Comparison of ENCODE assay signal across 17 cellular contexts in the genomic region with DNA sequence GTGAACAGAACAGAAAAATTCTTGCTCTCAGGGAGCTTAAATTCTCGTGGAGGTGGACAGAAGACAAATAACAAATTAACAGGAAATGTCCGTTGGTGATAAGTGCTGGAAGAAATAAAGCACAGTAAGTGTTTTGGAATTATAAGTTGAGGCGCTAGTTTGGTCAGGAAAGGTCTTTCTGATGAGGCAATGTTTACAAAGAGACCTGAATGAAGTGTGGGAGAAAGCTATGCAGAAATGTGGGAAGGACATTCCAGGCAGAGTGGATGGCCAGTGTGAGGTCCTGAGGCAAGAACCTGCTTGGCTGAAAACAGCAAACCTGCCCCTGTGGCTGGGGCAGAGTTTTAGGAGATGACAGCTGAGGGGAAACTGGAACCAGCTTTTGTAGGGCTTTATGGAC. TPM values are rescaled to one million over a fixed set of nuclear protein-coding genes. Genes with fewer than 3 reads are reported as not detected.
A peak's percentile ranks its signal among the peaks of the same experiment; 100 is the strongest.
DNase-seq lines count a peak whose midpoint lies in the region; ATAC-seq, FAIRE-seq and TF ChIP-seq lines count a peak whose summit lies in the region.
"Had no signal": no experiment of that assay in that cellular context is flagged by ENCODE, and none has a peak within 500 bp of the region (broad histone marks: within the 10 kb centered on the region; RNA-seq: fewer than 3 reads in every experiment).

No MANE protein-coding gene starts in this region.

- H3K79me2 ChIP-seq in astrocyte (ENCODE audit: insufficient read depth, low read length) (peaks cover 10% of the 10 kb centered on the region), hepatocyte (no peaks in the 10 kb centered on the region)

- no peaks in the 10 kb centered on the region for H3K27me3 Mint-ChIP-seq in astrocyte (ENCODE audit: low read depth, unreplicated experiment)
- H3K27me3 Mint-ChIP-seq in activated T-cell treated with anti-CD3 and anti-CD28 coated beads, Interleukin-2, amount 50 U/mL, for 24 hours: peaks cover 26% of the 10 kb centered on the region

- peaks cover 14% of the 10 kb centered on the region for H3K4me1 ChIP-seq in astrocyte (ENCODE audit: insufficient read depth, low read length)
- peaks cover 10% of the 10 kb centered on the region for H3K4me1 ChIP-seq in hepatocyte (ENCODE audit: insufficient read depth)

- no peaks in the 10 kb centered on the region for H3K9me2 ChIP-seq in hepatocyte (replicated peaks; ENCODE audit: insufficient read depth)

- H3K4me1 Mint-ChIP-seq in astrocyte (ENCODE audit: low read depth, unreplicated experiment): peaks cover 54% of the 10 kb centered on the region
- H3K4me1 Mint-ChIP-seq in activated T-cell treated with anti-CD3 and anti-CD28 coated beads, Interleukin-2, amount 50 U/mL, for 24 hours (ENCODE audit: low read depth): no peaks in the 10 kb centered on the region

- FAIRE-seq in astrocyte (lab: Jason Lieb, UNC): peak; percentile 96
- no peak for FAIRE-seq in urothelium cell line (lab: Jason Lieb, UNC)

- ATAC-seq in HG02588 (IDR thresholded peaks at IDR 0.05; ENCODE audit: unreplicated experiment): no peak
- ATAC-seq: activated CD4-positive, CD25-positive, alpha-beta regulatory T cell treated with anti-CD3 and anti-CD28 coated beads, Interleukin-2, amount 50 U/mL, for 24 hours; gastrocnemius medialis; Panc1 had no signal

- H3K9me3 ChIP-seq in astrocyte (ENCODE audit: insufficient read depth, low read depth, low read length) (no peaks in the 10 kb centered on the region), hepatocyte (ENCODE audit: low read depth) (no peaks in the 10 kb centered on the region)
- H3K9me3 ChIP-seq: gastrocnemius medialis had no signal

- peak overlapping the region; percentile 13 for H3K9ac ChIP-seq in astrocyte (ENCODE audit: low read length)

- H3K27ac ChIP-seq in astrocyte (ENCODE audit: low read depth, low read length) (peak overlapping the region; percentile 37), hepatocyte (no peak overlapping the region)
- H3K27ac ChIP-seq: skin epidermis had no signal

- H3K9me3 Mint-ChIP-seq in astrocyte (ENCODE audit: unreplicated experiment): peaks cover 3% of the 10 kb centered on the region
- H3K9me3 Mint-ChIP-seq in activated T-cell treated with anti-CD3 and anti-CD28 coated beads, Interleukin-2, amount 50 U/mL, for 24 hours: no peaks in the 10 kb centered on the region
- H3K9me3 Mint-ChIP-seq: IgD-negative memory B cell had no signal

- H3K4me3 Mint-ChIP-seq in astrocyte (ENCODE audit: unreplicated experiment): no peak overlapping the region
- no peak overlapping the region for H3K4me3 Mint-ChIP-seq in activated T-cell treated with anti-CD3 and anti-CD28 coated beads, Interleukin-2, amount 50 U/mL, for 24 hours
- H3K4me3 Mint-ChIP-seq: IgD-negative memory B cell had no signal

- H2AFZ ChIP-seq in astrocyte (ENCODE audit: low read depth, low read length) (no peak overlapping the region), hepatocyte (no peak overlapping the region)

- DNase-seq in NCI-H2029 treated with DMSO at 0.1 percent for 48 hours (lab: John Stamatoyannopoulos, UW) (peak; percentile 26), NCI-H2029 (lab: John Stamatoyannopoulos, UW) (no peak), astrocyte (ENCODE audit: low read depth) (peak; percentile 98), hepatocyte (ENCODE audit: low spot score) (peak; percentile 20), urothelium cell line (ENCODE audit: low spot score) (peak; percentile 37), NCI-H1694 (lab: John Stamatoyannopoulos, UW) (no peak)
- DNase-seq in activated T-cell treated with anti-CD3 and anti-CD28 coated beads, Interleukin-2, amount 50 U/mL, for 24 hours: no peak
- DNase-seq: 8988T, cerebellar nuclear complex, DND-41, gastrocnemius medialis, NCI-H2081 had no signal

- H3K4me3 ChIP-seq in astrocyte (ENCODE audit: insufficient read depth, low read depth, low read length) (no peak overlapping the region), hepatocyte (no peak overlapping the region)
- H3K4me3 ChIP-seq: gastrocnemius medialis, skin epidermis had no signal

- TF ChIP-seq CTCF in astrocyte (IDR thresholded peaks at IDR 0.05; ENCODE audit: insufficient read depth, low read depth, low read length): no peak
- TF ChIP-seq CTCF in hepatocyte (IDR thresholded peaks at IDR 0.05; ENCODE audit: poor library complexity): no peak

- H3K27ac Mint-ChIP-seq in astrocyte (ENCODE audit: unreplicated experiment): peak overlapping the region; percentile 92
- no peak overlapping the region for H3K27ac Mint-ChIP-seq in activated T-cell treated with anti-CD3 and anti-CD28 coated beads, Interleukin-2, amount 50 U/mL, for 24 hours

- H3K27me3 ChIP-seq in astrocyte (ENCODE audit: insufficient read depth, low read length): no peaks in the 10 kb centered on the region
- H3K27me3 ChIP-seq in hepatocyte: no peaks in the 10 kb centered on the region
- H3K27me3 ChIP-seq: gastrocnemius medialis had no signal

- H4K20me1 ChIP-seq in astrocyte (ENCODE audit: insufficient read depth, low read length) (no peaks in the 10 kb centered on the region), hepatocyte (ENCODE audit: insufficient read depth, poor library complexity, severe bottlenecking) (no peaks in the 10 kb centered on the region)

- H3K36me3 ChIP-seq in astrocyte (ENCODE audit: insufficient read depth, low read length) (no peaks in the 10 kb centered on the region), hepatocyte (replicated peaks; ENCODE audit: insufficient read depth, low read depth) (no peaks in the 10 kb centered on the region)
- H3K36me3 ChIP-seq: gastrocnemius medialis had no signal

- WGBS in hepatocyte (ENCODE audit: low lambda C conversion rate, missing lambda C conversion rate): 34% methylated on average over 3 of the region's 3 CpGs

- no peaks in the 10 kb centered on the region for H3K36me3 Mint-ChIP-seq in astrocyte (ENCODE audit: low read depth, unreplicated experiment)
- no peaks in the 10 kb centered on the region for H3K36me3 Mint-ChIP-seq in activated T-cell treated with anti-CD3 and anti-CD28 coated beads, Interleukin-2, amount 50 U/mL, for 24 hours (ENCODE audit: low read depth)
- H3K36me3 Mint-ChIP-seq: IgD-negative memory B cell had no signal

- H3K4me2 ChIP-seq in astrocyte (ENCODE audit: low read length) (peak overlapping the region; percentile 38), hepatocyte (no peak overlapping the region)

RNA-seq across cellular contexts. Expression of a gene that starts 23.3 kb away (rescaled TPM):
- 12.5 and 12.9 TPM in 2 replicates for total RNA-seq in astrocyte
- 0.37 and 0.64 TPM in 2 replicates for total RNA-seq in hepatocyte
- polyA plus RNA-seq in hepatocyte: 0.60 and 2.6 TPM in 2 replicates
- polyA plus RNA-seq: IgD-negative memory B cell had no signal

Comparison
In these comparisons a context has a peak if more than half of its experiments do, and no peak if none do; other contexts are left out.
1. DNase-seq: peak in NCI-H2029 treated with DMSO at 0.1 percent for 48 hours (single experiment), astrocyte (single experiment), hepatocyte (single experiment) and urothelium cell line (single experiment); none in NCI-H2029 (single experiment), NCI-H1694 (single experiment) and activated T-cell treated with anti-CD3 and anti-CD28 coated beads, Interleukin-2, amount 50 U/mL, for 24 hours (single experiment).